23 cellular contexts compared by ENCODE assay signal in genomic region chr1:75708910-75709309, GRCh38. TPM values are rescaled to one million over a fixed set of nuclear protein-coding genes. Genes with fewer than 3 reads are reported as not detected.
DNase-seq lines count a peak whose midpoint lies in the region; ATAC-seq and TF ChIP-seq lines count a peak whose summit lies in the region.
"Had no signal": no experiment of that assay in that cellular context is flagged by ENCODE, and none has a peak within 500 bp of the region (broad histone marks: within the 10 kb centered on the region; RNA-seq: fewer than 3 reads in every experiment).

No MANE protein-coding gene starts in this region.

- DNase-seq in ELR (ENCODE audit: low read depth) (peak; percentile 25), PC-9 (peak in 1 of 2 experiments; percentile 94), choroid plexus epithelial cell (ENCODE audit: low read depth) (peak; percentile 12), mesenchymal stem cell (peak; percentile 12), NAMALWA (ENCODE audit: low spot score) (no peak), retina (no peak), caudate nucleus (lab: John Stamatoyannopoulos, UW) (no peak)
- DNase-seq: Calu3; CD8-positive, alpha-beta memory T cell; GF-D8; H7; Karpas-422; NCI-H1417; NCI-H1694 treated with DMSO at 0.1 percent for 48 hours; NCI-H2081 treated with DMSO at 0.1 percent for 48 hours; NCI-H2171 treated with DMSO at 0.1 percent for 48 hours; NCI-H524 treated with DMSO at 0.1 percent for 48 hours; NCI-H82; RPMI8226; SHP77 treated with DMSO at 0.1 percent for 48 hours had no signal

- H2AFZ ChIP-seq in PC-9 (peak overlapping the region; percentile 22; the same call in 1 of the 2 replicates), mesenchymal stem cell (ENCODE audit: low read depth, low read length) (no peak overlapping the region)

- H3K9me3 ChIP-seq in PC-9 (ENCODE audit: insufficient read depth, low read depth) (peaks cover 8% of the 10 kb centered on the region; the same call in 1 of the 2 replicates), mesenchymal stem cell (ENCODE audit: control insufficient read depth, low read length) (no peaks in the 10 kb centered on the region)

- WGBS in mesenchymal stem cell = 80% methylated on average over 2 of the region's 2 CpGs

- no peaks in the 10 kb centered on the region for H3K79me2 ChIP-seq in PC-9 (ENCODE audit: low read depth)

- H2BK12ac ChIP-seq in mesenchymal stem cell (ENCODE audit: low read length in 2 of 2) = no peak overlapping the region

- H3K79me1 ChIP-seq in mesenchymal stem cell (replicated peaks; ENCODE audit: low read length, poor library complexity, severe bottlenecking) = no peaks in the 10 kb centered on the region

- H3K36me3 ChIP-seq in PC-9 (ENCODE audit: low read depth) (no peaks in the 10 kb centered on the region), mesenchymal stem cell (ENCODE audit: control insufficient read depth in 1 of 2, insufficient read depth in 2 of 2, low read depth in 1 of 2, low read length in 2 of 2) (no peaks in the 10 kb centered on the region)

- no peak overlapping the region for H3K14ac ChIP-seq in mesenchymal stem cell (ENCODE audit: low read length in 2 of 2)

- H3K4me3 ChIP-seq in PC-9 (peak overlapping the region; percentile 9; the same call in 1 of the 2 replicates), choroid plexus epithelial cell (ENCODE audit: low read depth, low read length) (no peak overlapping the region), mesenchymal stem cell (ENCODE audit: insufficient read depth in 1 of 2, low read depth in 1 of 2, low read length in 2 of 2) (no peak overlapping the region)
- H3K4me3 ChIP-seq: SK-N-MC had no signal

- no TSS peak for BruUV-seq in PC-9 (replicated peaks; lab: Mats Ljungman, UMichigan)

- H3K9me2 ChIP-seq in PC-9 (ENCODE audit: insufficient read depth) = no peaks in the 10 kb centered on the region

- H2BK15ac ChIP-seq in mesenchymal stem cell (ENCODE audit: low read depth, poor library complexity, severe bottlenecking) = no peak overlapping the region

- POLR2A ChIA-PET in PC-9 (lab: Charles Lee; ENCODE audit: unreplicated experiment) = interaction anchor here (0.6 to 0.7 kb wide), 2 partner anchors 82 to 1908 kb away, joined by 3 to 14 read pairs; no protein-coding TSS in a partner anchor

- CTCF ChIA-PET in PC-9 (lab: Charles Lee) = interaction anchor here (0.6 kb wide), 1 partner anchor 82 kb away, joined by 3 read pairs; no protein-coding TSS in a partner anchor

- H4K91ac ChIP-seq in mesenchymal stem cell (ENCODE audit: low read length) = no peak overlapping the region

- no peak overlapping the region for H2AK5ac ChIP-seq in mesenchymal stem cell (ENCODE audit: low read length, severe bottlenecking)

- H3K9ac ChIP-seq in mesenchymal stem cell (ENCODE audit: low read length) = no peak overlapping the region

- no peak overlapping the region for H2BK5ac ChIP-seq in mesenchymal stem cell (ENCODE audit: low read depth, low read length, poor library complexity, severe bottlenecking)

- H2BK120ac ChIP-seq in mesenchymal stem cell (ENCODE audit: low read depth, low read length) = no peak overlapping the region

- H3K18ac ChIP-seq in mesenchymal stem cell (ENCODE audit: low read depth in 1 of 2, low read length in 2 of 2) = no peak overlapping the region

- H3K27ac ChIP-seq in PC-9 = peak overlapping the region; percentile 64
- H3K27ac ChIP-seq in mesenchymal stem cell (ENCODE audit: low read length, poor library complexity, severe bottlenecking) = no peak overlapping the region
- no peak overlapping the region for H3K27ac ChIP-seq in caudate nucleus (ENCODE audit: low read depth, low read length)
- H3K27ac ChIP-seq: C4-2B, SK-N-MC had no signal

- H3K27me3 ChIP-seq in PC-9 (ENCODE audit: insufficient read depth, low read depth) = no peaks in the 10 kb centered on the region
- H3K27me3 ChIP-seq in mesenchymal stem cell (ENCODE audit: control insufficient read depth in 1 of 2, insufficient read depth in 1 of 2, low read length in 2 of 2) = peaks cover 0 to 4% of the 10 kb centered on the region in 2 experiments

- H4K8ac ChIP-seq in mesenchymal stem cell (ENCODE audit: low read length) = no peak overlapping the region

- ATAC-seq in HG02610 (IDR thresholded peaks at IDR 0.05; ENCODE audit: unreplicated experiment) = no peak

- intact Hi-C loops in PC-9 (cut with micrococcal nuclease; ENCODE audit: unreplicated experiment) = no loop called here

- TF ChIP-seq CTCF in PC-9 (conservative IDR thresholded peaks at IDR 0.05) (no peak), choroid plexus epithelial cell (conservative IDR thresholded peaks at IDR 0.05; ENCODE audit: low read depth, low read length) (no peak)

- no peak overlapping the region for H3K23ac ChIP-seq in mesenchymal stem cell (ENCODE audit: low read length in 2 of 2)

- H4K20me1 ChIP-seq in PC-9 (ENCODE audit: insufficient read depth) = no peaks in the 10 kb centered on the region

- no peak overlapping the region for H3K4ac ChIP-seq in mesenchymal stem cell (ENCODE audit: low read depth in 1 of 2, low read length in 2 of 2)

- H3K4me2 ChIP-seq in PC-9 = peak overlapping the region; percentile 46
- no peak overlapping the region for H3K4me2 ChIP-seq in mesenchymal stem cell (ENCODE audit: low read length, poor library complexity, severe bottlenecking)

- peaks cover 43% of the 10 kb centered on the region for H3K4me1 ChIP-seq in PC-9 (replicated peaks; ENCODE audit: insufficient read depth)
- no peaks in the 10 kb centered on the region for H3K4me1 ChIP-seq in mesenchymal stem cell (ENCODE audit: control insufficient read depth, insufficient read depth, low read depth, low read length)

- H3F3A ChIP-seq in PC-9 (ENCODE audit: insufficient read depth, low read depth) = peaks cover 12% of the 10 kb centered on the region

RNA-seq across cellular contexts. Expression of gene ACADM, which starts 15.6 kb away (rescaled TPM):
- 33.0 and 36.5 TPM in 2 replicates for total RNA-seq in PC-9 (2021)
- polyA plus RNA-seq in mesenchymal stem cell (2013, experiment 1 of 2) = 18.1 TPM
- 16.4 TPM for polyA plus RNA-seq in mesenchymal stem cell (2013, experiment 2 of 2)

Comparison
In these comparisons a context has a peak if more than half of its experiments do, and no peak if none do; other contexts are left out.
1. DNase-seq: peak in ELR (single experiment), choroid plexus epithelial cell (single experiment) and mesenchymal stem cell (single experiment); none in NAMALWA (single experiment), retina (single experiment) and caudate nucleus (0 of 61).